ENCODE assay signal across 7 cellular contexts in the genomic region with DNA sequence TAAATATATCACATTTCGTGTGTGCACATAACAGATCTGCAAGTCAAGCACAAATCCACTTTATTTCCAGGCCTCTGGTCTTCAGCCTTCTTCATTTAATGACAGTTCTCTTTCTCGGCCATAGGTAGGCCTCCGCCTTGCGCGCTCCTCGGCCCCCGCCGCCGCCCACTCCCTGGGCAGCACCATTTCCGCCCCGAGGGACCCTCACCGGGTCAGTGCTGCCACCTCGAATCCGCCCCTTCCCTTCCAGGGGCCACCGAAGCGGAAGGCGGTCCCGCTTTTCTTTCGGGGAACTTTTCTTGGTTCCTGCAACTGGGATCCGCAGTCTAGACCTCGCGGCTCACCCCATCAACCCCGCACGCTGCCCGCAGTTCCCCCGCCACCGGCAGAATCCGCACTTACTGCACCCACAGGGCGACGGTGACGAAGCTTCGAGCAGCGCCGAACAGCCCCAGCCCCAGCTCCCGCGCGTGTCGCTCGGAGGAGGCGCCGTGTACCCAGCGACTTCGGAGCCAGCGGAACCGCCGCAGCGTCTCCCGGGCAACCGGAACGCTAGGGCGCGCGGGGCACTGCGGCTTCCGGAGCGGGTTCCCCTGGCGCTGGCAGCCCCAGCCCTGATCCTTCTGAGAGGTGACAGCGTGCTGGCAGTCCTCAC. TPM values are rescaled to one million over a fixed set of nuclear protein-coding genes. Genes with fewer than 3 reads are reported as not detected.
DNase-seq lines count a peak whose midpoint lies in the region; ATAC-seq and TF ChIP-seq lines count a peak whose summit lies in the region.

A gene (minus strand): TSS at position 502 of the 655 bp plus-strand sequence.

- no peak for TF ChIP-seq CTCF in spleen (IDR thresholded peaks at IDR 0.05 in 8 of 11, conservative IDR thresholded peaks at IDR 0.05 in 3 of 11)

- peaks cover 0 to 3% (median 0%) of the 10 kb centered on the region in 6 donors for H3K36me3 ChIP-seq in spleen

- intact Hi-C loops in spleen (cut with DNase I; ENCODE audit: low total_unique reads), result no loop called here

- 50 to 82% (median 57%) methylated on average over 54 to 58 of the region's 58 CpGs for WGBS in spleen, 5 donors

- H3K4me1 ChIP-seq in spleen, result peaks cover 0 to 11% (median 4%) of the 10 kb centered on the region in 6 donors

- H3K27me3 ChIP-seq in spleen (replicated peaks in 1 of 7), result no peaks in the 10 kb centered on the region

- peak within 1 kb of the TSS in 4 of 8 donors; percentile 20 to 65 (median 34) for H3K4me3 ChIP-seq in spleen

- peak within 1 kb of the TSS in 1 of 8 donors; percentile 33 for H3K27ac ChIP-seq in spleen

- peak; percentile 53 for DNase-seq in activated CD4-positive, CD25-positive, alpha-beta regulatory T cell treated with anti-CD3 and anti-CD28 coated beads, Interleukin-2, amount 50 U/mL, for 72 hours
- peak; percentile 25 to 35 for DNase-seq in erythroblast (lab: John Stamatoyannopoulos, UW)
- peak; percentile 81 for DNase-seq in spleen
- DNase-seq in Kasumi-1 (lab: John Stamatoyannopoulos, UW), result no peak
- no peak for DNase-seq in NCI-H1092 treated with DMSO at 0.1 percent for 48 hours (lab: John Stamatoyannopoulos, UW)

- peak; percentile 39 for ATAC-seq in HG03432 (IDR thresholded peaks at IDR 0.05; ENCODE audit: unreplicated experiment)
- no peak for ATAC-seq in GM18511 (IDR thresholded peaks at IDR 0.05; ENCODE audit: unreplicated experiment)

- no peaks in the 10 kb centered on the region for H3K9me3 ChIP-seq in spleen

- TF ChIP-seq POLR2A in erythroblast (IDR thresholded peaks at IDR 0.05; ENCODE audit: low read length) (no peak), spleen (IDR thresholded peaks at IDR 0.05) (no peak)

RNA-seq across cellular contexts. Expression of the gene that starts here (rescaled TPM):
- total RNA-seq in spleen, result 1 to 10 TPM in 3 of 7 donors, under 1 TPM in 3, not detected in 1; 0.85 to 1.8 (median 1.0) TPM
- under 1 TPM in 1 of 3 donors, not detected in 2; 0.22 TPM for polyA plus RNA-seq in spleen

Comparison
In these comparisons a context has a peak if more than half of its experiments do, and no peak if none do; other contexts are left out.
1. DNase-seq: peak in activated CD4-positive, CD25-positive, alpha-beta regulatory T cell treated with anti-CD3 and anti-CD28 coated beads, Interleukin-2, amount 50 U/mL, for 72 hours (single experiment), erythroblast (2 of 2) and spleen (single experiment); none in Kasumi-1 (0 of 2) and NCI-H1092 treated with DMSO at 0.1 percent for 48 hours (single experiment).